17 cellular contexts compared by ENCODE assay signal in the genomic region with DNA sequence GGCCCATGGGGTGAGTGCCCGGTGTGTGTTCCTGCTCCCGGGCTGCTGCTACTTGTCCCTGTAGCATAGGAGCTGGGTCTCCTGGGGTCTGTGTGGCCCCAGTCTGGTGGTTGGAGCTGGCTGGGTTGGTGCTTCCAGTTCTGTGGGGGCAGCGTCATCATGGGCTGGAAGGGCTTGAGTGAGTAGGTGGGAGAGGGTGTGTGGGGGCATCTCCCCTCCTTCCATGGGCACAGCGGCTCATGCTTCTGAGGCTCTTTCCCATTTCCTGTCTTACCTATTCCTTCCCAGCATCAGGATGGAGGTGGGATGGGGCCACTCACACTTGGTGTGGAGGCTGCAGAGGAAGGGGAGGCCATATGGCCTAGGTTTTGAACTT.
"Had no signal": no experiment of that assay in that cellular context is flagged by ENCODE, and none has a peak within 500 bp of the region (broad histone marks: within the 10 kb centered on the region; RNA-seq: fewer than 3 reads in every experiment).

No MANE protein-coding gene starts in this region.

- H3K27ac Mint-ChIP-seq: activated B cell treated with CpG ODN at 0.5 μM for 24 hours; activated naive CD4-positive, alpha-beta T cell treated with anti-CD3 and anti-CD28 coated beads, Interleukin-2, amount 50 U/mL, for 72 hours; immature natural killer cell; natural killer cell; T-helper 17 cell had no signal

- H3K36me3 ChIP-seq: ovary had no signal

- H3K4me3 ChIP-seq: coronary artery, left ventricle myocardium inferior, ovary, prostate gland had no signal

- H3K27ac ChIP-seq: coronary artery, left ventricle myocardium inferior, neutrophil, ovary, prostate gland had no signal

- ATAC-seq: activated naive CD4-positive, alpha-beta T cell treated with anti-CD3 and anti-CD28 coated beads, Interleukin-2, amount 50 U/mL, for 72 hours; natural killer cell; T-helper 17 cell had no signal

- H3K27me3 ChIP-seq: neutrophil, ovary had no signal

- H3K4me3 Mint-ChIP-seq: activated B cell treated with CpG ODN at 0.5 μM for 24 hours; central memory CD8-positive, alpha-beta T cell; natural killer cell; T-helper 17 cell had no signal

- H3K27me3 Mint-ChIP-seq: activated B cell treated with CpG ODN at 0.5 μM for 24 hours; central memory CD8-positive, alpha-beta T cell; T-helper 17 cell had no signal

- H3K4me1 ChIP-seq: prostate gland had no signal

- DNase-seq: activated B cell treated with CpG ODN at 0.5 μM for 24 hours; activated CD4-positive, alpha-beta T cell treated with anti-CD3 and anti-CD28 coated beads for 4 hours; activated CD4-positive, alpha-beta T cell treated with anti-CD3 and anti-CD28 coated beads, Interleukin-2, amount 50 U/mL, for 48 hours; immature natural killer cell; kidney glomerular epithelial cell; left ventricle myocardium inferior; natural killer cell; ovary; stimulated activated CD4-positive, alpha-beta T cell treated with anti-CD3 and anti-CD28 coated beads, Interleukin-4, amount 100 ng/mL, for 24 hours; stimulated activated naive CD4-positive, alpha-beta T cell treated with Interleukin-2 at 50 U/mL for 16 hours; SW 1271; T-helper 17 cell had no signal

- H3K9me3 ChIP-seq: left ventricle myocardium inferior, neutrophil, ovary, prostate gland had no signal

- H3K9me3 Mint-ChIP-seq: activated B cell treated with CpG ODN at 0.5 μM for 24 hours; activated naive CD4-positive, alpha-beta T cell treated with anti-CD3 and anti-CD28 coated beads, Interleukin-2, amount 50 U/mL, for 72 hours; central memory CD8-positive, alpha-beta T cell; natural killer cell had no signal
